ENCODE assay signal across 28 cellular contexts in the genomic region with DNA sequence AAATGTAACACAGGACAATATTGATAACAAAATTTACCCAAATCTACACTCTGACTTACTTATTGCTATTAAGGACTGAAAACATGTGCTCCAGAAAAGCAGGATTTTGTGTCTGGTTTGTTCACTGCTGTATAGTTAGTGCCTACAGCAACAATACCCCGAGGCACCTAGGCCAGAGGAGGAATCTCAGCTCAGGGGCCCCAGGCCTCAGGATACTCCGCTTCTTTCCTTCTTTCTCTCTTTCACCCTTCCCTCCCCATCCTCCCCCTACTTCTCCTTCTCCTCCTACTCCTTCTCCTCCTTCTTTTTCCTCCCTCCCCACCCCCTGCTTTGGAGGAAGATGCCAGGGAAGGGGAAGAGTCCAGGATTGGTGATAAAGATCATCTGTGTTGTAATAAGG. TPM values are rescaled to one million over a fixed set of nuclear protein-coding genes. Genes with fewer than 3 reads are reported as not detected.
A peak's percentile ranks its signal among the peaks of the same experiment; 100 is the strongest.
DNase-seq lines count a peak whose midpoint lies in the region; ATAC-seq, FAIRE-seq and TF ChIP-seq lines count a peak whose summit lies in the region.
"Had no signal": no experiment of that assay in that cellular context is flagged by ENCODE, and none has a peak within 500 bp of the region (broad histone marks: within the 10 kb centered on the region; RNA-seq: fewer than 3 reads in every experiment).

No MANE protein-coding gene starts in this region.

- no peaks in the 10 kb centered on the region for H3K27me3 ChIP-seq in BLaER1 treated with 17β-estradiol and CSF1 and Interleukin-3, amounts not matched to agents 10 nM and 100 nM
- no peaks in the 10 kb centered on the region for H3K27me3 ChIP-seq in GM12878 (replicated peaks in 1 of 2; ENCODE audit: control insufficient read depth in 2 of 2, insufficient read depth in 2 of 2, low read length in 1 of 2)
- H3K27me3 ChIP-seq in Peyer's patch, result no peaks in the 10 kb centered on the region
- H3K27me3 ChIP-seq: SJCRH30 had no signal

- DNase-seq in GM12878 (ENCODE audit: low read depth, low spot score), result no peak
- DNase-seq in stimulated activated naive B cell treated with anti-CD40 and anti-IgM and Interleukin-4, amounts not matched to agents 10 μg/mL and 1 μg/mL and 100 μg/mL, for 72 hours, result no peak
- DNase-seq in Peyer's patch, result no peak
- no peak for DNase-seq in G401 (ENCODE audit: low spot score)
- DNase-seq: C1 segment of cervical spinal cord; Caco-2; CD8-positive, alpha-beta T cell; DMS 273 treated with DMSO at 0.1 percent for 48 hours; DMS79; GOT3; IMR-90; NCI-H1092 treated with DMSO at 0.1 percent for 48 hours; NCI-H1436; NCI-H187; NCI-H2081 treated with DMSO at 0.1 percent for 48 hours; NCI-H2171; NCI-H226; NCI-H510A; NCI-H69; PC-3; SJCRH30 had no signal

- no peaks in the 10 kb centered on the region for H3K9me3 Mint-ChIP-seq in IgD-negative memory B cell
- no peaks in the 10 kb centered on the region for H3K9me3 Mint-ChIP-seq in stimulated activated naive B cell treated with anti-CD40 and anti-IgM and Interleukin-4, amounts not matched to agents 10 μg/mL and 1 μg/mL and 100 μg/mL, for 72 hours
- H3K9me3 Mint-ChIP-seq: CD8-positive, alpha-beta T cell had no signal

- H3K4me3 Mint-ChIP-seq in IgD-negative memory B cell, result peak overlapping the region in 3 of 4 donors; percentile 21 to 58 (median 38)
- no peak overlapping the region for H3K4me3 Mint-ChIP-seq in stimulated activated naive B cell treated with anti-CD40 and anti-IgM and Interleukin-4, amounts not matched to agents 10 μg/mL and 1 μg/mL and 100 μg/mL, for 72 hours
- H3K4me3 Mint-ChIP-seq: CD8-positive, alpha-beta T cell had no signal

- H3K36me3 Mint-ChIP-seq in IgD-negative memory B cell, result peaks cover 3% of the 10 kb centered on the region
- peaks cover 8 to 11% of the 10 kb centered on the region in 2 donors for H3K36me3 Mint-ChIP-seq in stimulated activated naive B cell treated with anti-CD40 and anti-IgM and Interleukin-4, amounts not matched to agents 10 μg/mL and 1 μg/mL and 100 μg/mL, for 72 hours

- WGBS in GM12878 (ENCODE audit: insufficient coverage, insufficient replicate concordance, low lambda C conversion rate, missing lambda C conversion rate), result 100% methylated on average over 2 of the region's 2 CpGs

- FAIRE-seq in GM12878 (lab: Jason Lieb, UNC), result no peak

- H4K20me1 ChIP-seq in BLaER1 treated with 17β-estradiol and CSF1 and Interleukin-3, amounts not matched to agents 10 nM and 100 nM, result no peaks in the 10 kb centered on the region
- H4K20me1 ChIP-seq in GM12878 (ENCODE audit: control insufficient read depth, insufficient read depth), result no peaks in the 10 kb centered on the region

- RAD21 ChIA-PET in GM12878 (lab: Charles Lee; ENCODE audit: unreplicated experiment), result no interaction called here

- peaks cover 6 to 73% (median 18%) of the 10 kb centered on the region in 10 experiments; a peak in 15 of 20 replicates for H3K4me1 ChIP-seq in BLaER1 treated with 17β-estradiol and CSF1 and Interleukin-3, amounts not matched to agents 10 nM and 100 nM
- H3K4me1 ChIP-seq in GM12878 (ENCODE audit: control insufficient read depth, insufficient read depth, low read length) (peaks cover 39% of the 10 kb centered on the region), Peyer's patch (no peaks in the 10 kb centered on the region)
- H3K4me1 ChIP-seq: Caco-2, HAP-1 had no signal

- H3K36me3 ChIP-seq in BLaER1 treated with 17β-estradiol and CSF1 and Interleukin-3, amounts not matched to agents 10 nM and 100 nM, result peaks cover 0 to 21% (median 0%) of the 10 kb centered on the region in 11 experiments; a peak in 4 of 22 replicates
- H3K36me3 ChIP-seq in GM12878 (ENCODE audit: control insufficient read depth in 2 of 2, insufficient read depth in 2 of 2, low read length in 1 of 2) (no peaks in the 10 kb centered on the region), Peyer's patch (no peaks in the 10 kb centered on the region)
- H3K36me3 ChIP-seq: HAP-1, SJCRH30 had no signal

- intact Hi-C loops in GM12878 (cut with micrococcal nuclease; ENCODE audit: unreplicated experiment), result no loop called here

- no peak overlapping the region for H3K4me3 ChIP-seq in BLaER1 treated with 17β-estradiol and CSF1 and Interleukin-3, amounts not matched to agents 10 nM and 100 nM
- H3K4me3 ChIP-seq in GM12878, result no peak overlapping the region
- no peak overlapping the region for H3K4me3 ChIP-seq in Peyer's patch
- H3K4me3 ChIP-seq: HAP-1, SJCRH30 had no signal

- SMC1A ChIA-PET in GM12878 (lab: Charles Lee; ENCODE audit: uncharacterized antibody, unreplicated experiment), result interaction anchor here (1.6 kb wide), 1 partner anchor 88 kb away, joined by 7 read pairs; no protein-coding TSS in a partner anchor

- BruUV-seq in GM12878 (replicated peaks; lab: Mats Ljungman, UMichigan), result no TSS peak

- H3K9me3 ChIP-seq in BLaER1 treated with 17β-estradiol and CSF1 and Interleukin-3, amounts not matched to agents 10 nM and 100 nM (replicated peaks in 1 of 11), result no peaks in the 10 kb centered on the region
- H3K9me3 ChIP-seq in GM12878 (replicated peaks; ENCODE audit: control insufficient read depth, insufficient read depth, low read length) (no peaks in the 10 kb centered on the region), Peyer's patch (no peaks in the 10 kb centered on the region)
- H3K9me3 ChIP-seq: Caco-2, HAP-1, SJCRH30 had no signal

- H3K79me2 ChIP-seq in GM12878 (ENCODE audit: control insufficient read depth, insufficient read depth, low read length), result peaks cover 5% of the 10 kb centered on the region

- no peak overlapping the region for H2AFZ ChIP-seq in GM12878 (ENCODE audit: control insufficient read depth, low read depth, low read length)

- CTCF ChIA-PET in GM12878 (lab: Yijun Ruan, JAX), result interaction anchor here (1.0 kb wide), 1 partner anchor 43 kb away, joined by 3 read pairs; no protein-coding TSS in a partner anchor

- H3K9ac ChIP-seq in BLaER1 treated with 17β-estradiol and CSF1 and Interleukin-3, amounts not matched to agents 10 nM and 100 nM, result peak overlapping the region in 1 of 11 experiments; percentile 32; a peak in 1 of 22 replicates
- no peak overlapping the region for H3K9ac ChIP-seq in GM12878 (ENCODE audit: control insufficient read depth, insufficient read depth, low read length)

- peak overlapping the region in 6 of 11 experiments; percentile 14 to 70 (median 46); a peak in 7 of 22 replicates for H3K27ac ChIP-seq in BLaER1 treated with 17β-estradiol and CSF1 and Interleukin-3, amounts not matched to agents 10 nM and 100 nM
- no peak overlapping the region for H3K27ac ChIP-seq in GM12878 (ENCODE audit: control insufficient read depth, insufficient read depth)
- no peak overlapping the region for H3K27ac ChIP-seq in Peyer's patch
- H3K27ac ChIP-seq: SJCRH30 had no signal

- POLR2A ChIA-PET in GM12878 (lab: Charles Lee), result no interaction called here

- TF ChIP-seq CTCF in GM12878 (IDR thresholded peaks at IDR 0.05 in 2 of 3, conservative IDR thresholded peaks at IDR 0.05 in 1 of 3; ENCODE audit: control insufficient read depth in 2 of 3, extremely low read depth in 1 of 3, insufficient read depth in 1 of 3, low read depth in 3 of 3, low read length in 3 of 3) (no peak), Peyer's patch (IDR thresholded peaks at IDR 0.05) (no peak)

- H3K27ac Mint-ChIP-seq in IgD-negative memory B cell, result no peak overlapping the region
- peak overlapping the region; percentile 82 for H3K27ac Mint-ChIP-seq in stimulated activated naive B cell treated with anti-CD40 and anti-IgM and Interleukin-4, amounts not matched to agents 10 μg/mL and 1 μg/mL and 100 μg/mL, for 72 hours
- H3K27ac Mint-ChIP-seq: CD8-positive, alpha-beta T cell had no signal

- no peak for TF ChIP-seq POLR2A in GM12878 (IDR thresholded peaks at IDR 0.05; ENCODE audit: low read depth, low read length)
- TF ChIP-seq POLR2A in Peyer's patch (IDR thresholded peaks at IDR 0.05), result no peak

- in situ Hi-C loops in GM12878 (cut with MboI) (no loop called here), G401 (cut with HindIII; ENCODE audit: low sequenced_read_pairs) (no loop called here)

- TF ChIP-seq EP300 in GM12878 (IDR thresholded peaks at IDR 0.05; ENCODE audit: borderline replicate concordance in 1 of 2, control insufficient read depth in 1 of 2, low read depth in 2 of 2, low read length in 2 of 2), result no peak

- ATAC-seq in GM12878, result no peak
- ATAC-seq in stimulated activated naive B cell treated with anti-CD40 and anti-IgM and Interleukin-4, amounts not matched to agents 10 μg/mL and 1 μg/mL and 100 μg/mL, for 72 hours (replicated peaks), result no peak
- no peak for ATAC-seq in GM18909 (IDR thresholded peaks at IDR 0.05; ENCODE audit: poor library complexity, unreplicated experiment)
- ATAC-seq: CD8-positive, alpha-beta T cell; PC-3; Right ventricle myocardium inferior had no signal

- no peaks in the 10 kb centered on the region for H3K27me3 Mint-ChIP-seq in IgD-negative memory B cell
- H3K27me3 Mint-ChIP-seq in stimulated activated naive B cell treated with anti-CD40 and anti-IgM and Interleukin-4, amounts not matched to agents 10 μg/mL and 1 μg/mL and 100 μg/mL, for 72 hours, result no peaks in the 10 kb centered on the region

- no peak for TF ChIP-seq RAD21 in GM12878 (IDR thresholded peaks at IDR 0.05; ENCODE audit: insufficient read depth, low read depth, low read length)

- peak overlapping the region in 4 of 11 experiments; percentile 56 to 93 (median 68); a peak in 6 of 22 replicates for H3K4me2 ChIP-seq in BLaER1 treated with 17β-estradiol and CSF1 and Interleukin-3, amounts not matched to agents 10 nM and 100 nM
- peak overlapping the region; percentile 63 for H3K4me2 ChIP-seq in GM12878 (ENCODE audit: control insufficient read depth, insufficient read depth)

- H3K4me1 Mint-ChIP-seq in IgD-negative memory B cell, result peaks cover 12 to 31% (median 19%) of the 10 kb centered on the region in 3 donors
- peaks cover 17 to 27% of the 10 kb centered on the region in 2 donors for H3K4me1 Mint-ChIP-seq in stimulated activated naive B cell treated with anti-CD40 and anti-IgM and Interleukin-4, amounts not matched to agents 10 μg/mL and 1 μg/mL and 100 μg/mL, for 72 hours

RNA-seq across cellular contexts. Expression of a gene that starts 1.0 kb away (rescaled TPM):
- 40.4 TPM for polyA plus RNA-seq in IgD-negative memory B cell
- total RNA-seq in GM12878 (2013; cell fraction: nucleolus; rRNA removed), result 25.5 and 28.5 TPM in 2 replicates
- 21.3 and 26.3 TPM in 2 replicates for total RNA-seq in GM12878 (2014; rRNA removed)
- total RNA-seq in GM12878 (2014; rRNA removed; fragmentation: Illumina TruSeq; extraction: Trizol), result 22.9 and 23.9 TPM in 2 replicates
- total RNA-seq in GM12878 (2021), result 13.8 and 15.1 TPM in 2 replicates
- polyA plus RNA-seq in GM12878 (2011; ENCODE audit: low read depth), result 39.3 TPM
- 18.2 and 21.5 TPM in 2 replicates for polyA plus RNA-seq in GM12878 (2011; rRNA removed)
- polyA plus RNA-seq in GM12878 (2011; cell fraction: cytosol; rRNA removed), result 11.2 and 15.0 TPM in 2 replicates
- 10.7 and 12.0 TPM in 2 replicates for polyA plus RNA-seq in GM12878 (2011; cell fraction: nucleus; rRNA removed)
- polyA plus RNA-seq in GM12878 (2012), result 22.9 and 23.5 TPM in 2 replicates
- polyA plus RNA-seq in GM12878 (2014; fragmentation: Illumina TruSeq; extraction: Trizol), result 30.1 and 41.7 TPM in 2 replicates
- polyA plus RNA-seq in GM12878 (2014; fragmentation: Nextera tagmentation; extraction: Ambion mirVana), result 10 to 100 TPM; 26.4 to 27.3 TPM
- polyA plus RNA-seq in GM12878 (2014; rRNA removed), result 14.4 and 24.4 TPM in 2 replicates
- 10 to 100 TPM; 18.2 to 19.4 TPM for polyA plus RNA-seq in GM12878 (2016; fragmentation: Nextera tagmentation; extraction: Ambion mirVana)
- polyA minus RNA-seq in GM12878 (2011; rRNA and poly(A)+ RNA removed), result 10.9 and 13.4 TPM in 2 replicates
- polyA minus RNA-seq in GM12878 (2011; cell fraction: cytosol; rRNA and poly(A)+ RNA removed), result 3.6 and 3.7 TPM in 2 replicates
- 3.1 and 3.7 TPM in 2 replicates for polyA minus RNA-seq in GM12878 (2011; cell fraction: nucleus; rRNA and poly(A)+ RNA removed)
- 10 to 100 TPM in 1 of 4 donors, 1 to 10 TPM in 1, under 1 TPM in 1, not detected in 1; 0.57 to 10.7 (median 1.1) TPM for total RNA-seq in Peyer's patch
- total RNA-seq in G401 (2014; rRNA removed; shearing (Covaris generic)), result not detected in 2 replicates
- total RNA-seq: A172, Caco-2, IMR-90, PC-3 had no signal
- polyA plus RNA-seq: IMR-90 had no signal

RNA-seq across cellular contexts. Expression of a gene that starts 39.7 kb away (rescaled TPM):
- polyA plus RNA-seq in IgD-negative memory B cell (11.3 TPM), GM12878 (2011; rRNA removed) (3.6 and 5.3 TPM in 2 replicates), GM12878 (2014; fragmentation: Illumina TruSeq; extraction: Trizol) (9.7 and 13.0 TPM in 2 replicates), GM12878 (2014; fragmentation: Nextera tagmentation; extraction: Ambion mirVana) (1 to 10 TPM; 3.5 to 6.3 TPM), GM12878 (2014; rRNA removed) (5.3 and 6.6 TPM in 2 replicates), GM12878 (2016; fragmentation: Nextera tagmentation; extraction: Ambion mirVana) (10 to 100 TPM in 1 of 2 experiments, 1 to 10 TPM in 1; 8.5 to 11.8 TPM)
- 7.1 and 7.3 TPM in 2 replicates for total RNA-seq in GM12878 (2013; cell fraction: nucleolus; rRNA removed)
- total RNA-seq in GM12878 (2014; rRNA removed) (7.2 and 11.4 TPM in 2 replicates), GM12878 (2014; rRNA removed; fragmentation: Illumina TruSeq; extraction: Trizol) (8.4 and 8.5 TPM in 2 replicates), GM12878 (2021) (7.0 and 7.8 TPM in 2 replicates), Peyer's patch (10 to 100 TPM in 2 of 4 donors, 1 to 10 TPM in 2; 2.5 to 16.4 (median 9.0) TPM)
- 3.5 TPM for polyA plus RNA-seq in GM12878 (2011; ENCODE audit: low read depth)
- 1.4 and 1.7 TPM in 2 replicates for polyA plus RNA-seq in GM12878 (2011; cell fraction: cytosol; rRNA removed)
- polyA plus RNA-seq in GM12878 (2011; cell fraction: nucleus; rRNA removed), result 2.3 and 3.1 TPM in 2 replicates
- 4.6 and 5.4 TPM in 2 replicates for polyA plus RNA-seq in GM12878 (2012)
- polyA minus RNA-seq in GM12878 (2011; rRNA and poly(A)+ RNA removed), result 2.8 and 3.3 TPM in 2 replicates
- polyA minus RNA-seq in GM12878 (2011; cell fraction: cytosol; rRNA and poly(A)+ RNA removed), result 0.52 and 0.67 TPM in 2 replicates
- polyA minus RNA-seq in GM12878 (2011; cell fraction: nucleus; rRNA and poly(A)+ RNA removed), result 0.67 and 0.73 TPM in 2 replicates
- total RNA-seq in G401 (2014; rRNA removed; shearing (Covaris generic)), result 10.8 and 15.5 TPM in 2 replicates

RNA-seq across cellular contexts. Expression of a gene that starts 44.8 kb away (rescaled TPM):
- not detected for polyA plus RNA-seq in IgD-negative memory B cell
- not detected in 2 replicates for total RNA-seq in GM12878 (2013; cell fraction: nucleolus; rRNA removed)
- 0.05 TPM in 1 of 2 replicates, not detected in the other for total RNA-seq in GM12878 (2014; rRNA removed)
- total RNA-seq in GM12878 (2014; rRNA removed; fragmentation: Illumina TruSeq; extraction: Trizol), result not detected in 2 replicates
- total RNA-seq in GM12878 (2021), result not detected in 2 replicates
- polyA plus RNA-seq in GM12878 (2011; ENCODE audit: low read depth), result not detected
- polyA plus RNA-seq in GM12878 (2011; rRNA removed), result not detected in 2 replicates
- polyA plus RNA-seq in GM12878 (2011; cell fraction: cytosol; rRNA removed), result not detected in 2 replicates
- polyA plus RNA-seq in GM12878 (2011; cell fraction: nucleus; rRNA removed), result not detected in 2 replicates
- polyA plus RNA-seq in GM12878 (2012), result not detected in 2 replicates
- not detected in 2 replicates for polyA plus RNA-seq in GM12878 (2014; fragmentation: Illumina TruSeq; extraction: Trizol)
- polyA plus RNA-seq in GM12878 (2014; fragmentation: Nextera tagmentation; extraction: Ambion mirVana), result not detected
- not detected in 2 replicates for polyA plus RNA-seq in GM12878 (2014; rRNA removed)
- not detected for polyA plus RNA-seq in GM12878 (2016; fragmentation: Nextera tagmentation; extraction: Ambion mirVana)
- not detected in 2 replicates for polyA minus RNA-seq in GM12878 (2011; rRNA and poly(A)+ RNA removed)
- not detected in 2 replicates for polyA minus RNA-seq in GM12878 (2011; cell fraction: cytosol; rRNA and poly(A)+ RNA removed)
- polyA minus RNA-seq in GM12878 (2011; cell fraction: nucleus; rRNA and poly(A)+ RNA removed), result not detected in 2 replicates
- total RNA-seq in Peyer's patch, result 100 to 1,000 TPM in 2 of 4 donors, 10 to 100 TPM in 1, 1 to 10 TPM in 1; 4.1 to 296 (median 96.2) TPM
- total RNA-seq in G401 (2014; rRNA removed; shearing (Covaris generic)), result not detected in 2 replicates
- total RNA-seq: Caco-2; CD8-positive, alpha-beta T cell; IMR-90; T-helper 1 cell treated with Interleukin-12 subunit alpha and Interleukin-12 subunit beta and Interleukin-4 antibody, amounts not matched to agents 30 ng/mL and 1 ng/mL, for 36 hours had no signal

RNA-seq across cellular contexts. Expression of a gene that starts 55.7 kb away (rescaled TPM):
- polyA plus RNA-seq in IgD-negative memory B cell (2,380 TPM), GM12878 (2011; rRNA removed) (2,437 and 2,746 TPM in 2 replicates), GM12878 (2014; fragmentation: Illumina TruSeq; extraction: Trizol) (1,209 and 1,555 TPM in 2 replicates), GM12878 (2014; fragmentation: Nextera tagmentation; extraction: Ambion mirVana) (1,000 to 10,000 TPM; 2,955 to 3,077 TPM), GM12878 (2014; rRNA removed) (3,381 and 3,739 TPM in 2 replicates), GM12878 (2016; fragmentation: Nextera tagmentation; extraction: Ambion mirVana) (1,000 to 10,000 TPM; 1,013 to 1,054 TPM)
- 143 and 167 TPM in 2 replicates for total RNA-seq in GM12878 (2013; cell fraction: nucleolus; rRNA removed)
- total RNA-seq in GM12878 (2014; rRNA removed) (2,747 and 2,993 TPM in 2 replicates), GM12878 (2014; rRNA removed; fragmentation: Illumina TruSeq; extraction: Trizol) (2,703 and 2,713 TPM in 2 replicates), GM12878 (2021) (1,613 and 1,701 TPM in 2 replicates), Peyer's patch (1,000 to 10,000 TPM in 1 of 4 donors, 100 to 1,000 TPM in 3; 323 to 1,787 (median 560) TPM)
- 9,977 TPM for polyA plus RNA-seq in GM12878 (2011; ENCODE audit: low read depth)
- 4,228 and 4,382 TPM in 2 replicates for polyA plus RNA-seq in GM12878 (2011; cell fraction: cytosol; rRNA removed)
- 858 and 889 TPM in 2 replicates for polyA plus RNA-seq in GM12878 (2011; cell fraction: nucleus; rRNA removed)
- polyA plus RNA-seq in GM12878 (2012), result 5,102 and 5,170 TPM in 2 replicates
- 2,493 and 2,865 TPM in 2 replicates for polyA minus RNA-seq in GM12878 (2011; rRNA and poly(A)+ RNA removed)
- polyA minus RNA-seq in GM12878 (2011; cell fraction: cytosol; rRNA and poly(A)+ RNA removed), result 513 and 522 TPM in 2 replicates
- polyA minus RNA-seq in GM12878 (2011; cell fraction: nucleus; rRNA and poly(A)+ RNA removed), result 216 and 336 TPM in 2 replicates
- total RNA-seq in G401 (2014; rRNA removed; shearing (Covaris generic)), result 1,276 and 1,316 TPM in 2 replicates

Comparison
In these comparisons a context has a peak if more than half of its experiments do, and no peak if none do; other contexts are left out.
1. H3K27ac ChIP-seq: peak in BLaER1 treated with 17β-estradiol and CSF1 and Interleukin-3, amounts not matched to agents 10 nM and 100 nM (6 of 11); none in GM12878 (single experiment) and Peyer's patch (0 of 4).
2. H3K4me3 Mint-ChIP-seq: peak in IgD-negative memory B cell (3 of 4); none in stimulated activated naive B cell treated with anti-CD40 and anti-IgM and Interleukin-4, amounts not matched to agents 10 μg/mL and 1 μg/mL and 100 μg/mL, for 72 hours (0 of 2).